18 cellular contexts compared by ENCODE assay signal in the genomic region with DNA sequence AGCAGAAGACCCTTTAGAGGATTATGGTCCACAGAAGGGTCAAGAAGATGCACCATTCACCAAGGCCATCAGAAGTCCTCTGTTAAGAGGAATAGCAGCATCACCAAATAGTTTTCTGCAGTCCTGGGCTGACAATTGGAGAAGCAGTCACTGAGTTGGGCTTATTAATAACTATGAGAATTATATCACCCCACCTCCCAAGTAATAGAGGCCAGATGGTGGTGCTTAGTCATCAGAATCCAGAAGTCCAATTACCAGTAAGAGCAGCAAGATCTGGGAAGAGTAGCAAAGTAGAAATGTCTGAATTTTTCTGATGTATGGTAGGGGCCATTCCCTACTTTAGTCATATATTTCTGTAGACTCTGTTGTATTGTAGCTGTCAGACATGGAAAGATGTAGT. TPM values are rescaled to one million over a fixed set of nuclear protein-coding genes. Genes with fewer than 3 reads are reported as not detected.
DNase-seq lines count a peak whose midpoint lies in the region; ATAC-seq, FAIRE-seq and TF ChIP-seq lines count a peak whose summit lies in the region.
"Had no signal": no experiment of that assay in that cellular context is flagged by ENCODE, and none has a peak within 500 bp of the region (broad histone marks: within the 10 kb centered on the region; RNA-seq: fewer than 3 reads in every experiment).

No MANE protein-coding gene starts in this region.

- H2BK15ac ChIP-seq in mesenchymal stem cell (ENCODE audit: low read depth, poor library complexity, severe bottlenecking): no peak overlapping the region

- no peak for FAIRE-seq in K562 (lab: Jason Lieb, UNC)
- FAIRE-seq: G401.6 had no signal

- H3K9me3 ChIP-seq in K562 (replicated peaks; ENCODE audit: control insufficient read depth, insufficient read depth, low read depth, low read length): peaks cover 2% of the 10 kb centered on the region; the same call in 1 of the 2 replicates
- H3K9me3 ChIP-seq in mesenchymal stem cell (ENCODE audit: control insufficient read depth, low read length): no peaks in the 10 kb centered on the region
- H3K9me3 ChIP-seq: SJCRH30 had no signal

- POLR2A ChIA-PET in K562 (lab: Yijun Ruan, JAX): interaction anchor here (1.0 kb wide), 1 partner anchor 332 kb away, joined by 4 read pairs; no protein-coding TSS in a partner anchor

- intact Hi-C loops in K562 (cut with micrococcal nuclease): no loop called here

- no TSS peak for BruUV-seq in K562 (replicated peaks; lab: Mats Ljungman, UMichigan)

- no peak overlapping the region for H2BK5ac ChIP-seq in mesenchymal stem cell (ENCODE audit: low read depth, low read length, poor library complexity, severe bottlenecking)

- CTCF ChIA-PET in K562 (lab: Yijun Ruan, JAX; ENCODE audit: low intra/inter-chr PET ratio): no interaction called here

- peaks cover 0 to 8% of the 10 kb centered on the region in 2 experiments; a peak in 3 of 5 replicates for H3K4me1 ChIP-seq in K562 (replicated peaks in 1 of 2; ENCODE audit: control insufficient read depth in 2 of 2, insufficient read depth in 2 of 2, low read length in 2 of 2)
- no peaks in the 10 kb centered on the region for H3K4me1 ChIP-seq in mesenchymal stem cell (ENCODE audit: control insufficient read depth, insufficient read depth, low read depth, low read length)

- no peak overlapping the region for H3K4me3 ChIP-seq in AG10803 (ENCODE audit: low read length)
- H3K4me3 ChIP-seq in K562: no peak overlapping the region
- no peak overlapping the region for H3K4me3 ChIP-seq in mesenchymal stem cell (ENCODE audit: insufficient read depth in 1 of 2, low read depth in 1 of 2, low read length in 2 of 2)
- H3K4me3 ChIP-seq: SJCRH30 had no signal

- no peaks in the 10 kb centered on the region for H4K20me1 ChIP-seq in K562 (replicated peaks; ENCODE audit: control insufficient read depth, insufficient read depth, low read length)

- H3K27me3 ChIP-seq in K562 (ENCODE audit: control insufficient read depth in 2 of 2, insufficient read depth in 2 of 2, low read length in 2 of 2) (no peaks in the 10 kb centered on the region), mesenchymal stem cell (ENCODE audit: control insufficient read depth in 1 of 2, insufficient read depth in 1 of 2, low read length in 2 of 2) (peaks cover 0 to 4% of the 10 kb centered on the region in 2 experiments)
- H3K27me3 ChIP-seq: SJCRH30 had no signal

- H3K4me2 ChIP-seq in K562 (ENCODE audit: insufficient read depth, low read length) (no peak overlapping the region), mesenchymal stem cell (ENCODE audit: low read length, poor library complexity, severe bottlenecking) (no peak overlapping the region)

- TF ChIP-seq CTCF in AG10803 (conservative IDR thresholded peaks at IDR 0.05; ENCODE audit: low read length) (no peak), K562 (IDR thresholded peaks at IDR 0.05 in 2 of 3, conservative IDR thresholded peaks at IDR 0.05 in 1 of 3; ENCODE audit: insufficient read depth in 2 of 3, low read depth in 1 of 3, low read length in 3 of 3) (no peak)

- no peak overlapping the region for H2BK12ac ChIP-seq in mesenchymal stem cell (ENCODE audit: low read length in 2 of 2)

- H2BK120ac ChIP-seq in mesenchymal stem cell (ENCODE audit: low read depth, low read length): no peak overlapping the region

- no peak overlapping the region for H3K4ac ChIP-seq in mesenchymal stem cell (ENCODE audit: low read depth in 1 of 2, low read length in 2 of 2)

- H3K36me3 ChIP-seq in K562 (ENCODE audit: control insufficient read depth, insufficient read depth, low read length): no peaks in the 10 kb centered on the region
- H3K36me3 ChIP-seq in mesenchymal stem cell (ENCODE audit: control insufficient read depth in 1 of 2, insufficient read depth in 2 of 2, low read depth in 1 of 2, low read length in 2 of 2): no peaks in the 10 kb centered on the region
- H3K36me3 ChIP-seq: SJCRH30 had no signal

- H3K79me2 ChIP-seq in K562 (ENCODE audit: control insufficient read depth, insufficient read depth, low read length): peaks cover 5% of the 10 kb centered on the region; the same call in 1 of the 3 replicates

- H4K91ac ChIP-seq in mesenchymal stem cell (ENCODE audit: low read length): no peak overlapping the region

- TF ChIP-seq POLR2A in K562 (conservative IDR thresholded peaks at IDR 0.05): no peak

- no peaks in the 10 kb centered on the region for H3K9me1 ChIP-seq in K562 (ENCODE audit: control insufficient read depth, insufficient read depth, low read length)

- H3K27ac ChIP-seq in K562 (ENCODE audit: extremely low read depth, low read depth, low read length) (no peak overlapping the region), mesenchymal stem cell (ENCODE audit: low read length, poor library complexity, severe bottlenecking) (no peak overlapping the region)
- H3K27ac ChIP-seq: C4-2B, SJCRH30 had no signal

- H3K9ac ChIP-seq in K562 (ENCODE audit: insufficient read depth in 1 of 2, low read depth in 2 of 2, low read length in 2 of 2): no peak overlapping the region
- H3K9ac ChIP-seq in mesenchymal stem cell (ENCODE audit: low read length): peak overlapping the region; percentile 65

- no peak overlapping the region for H4K8ac ChIP-seq in mesenchymal stem cell (ENCODE audit: low read length)

- H2AFZ ChIP-seq in K562 (ENCODE audit: low read depth, low read length) (no peak overlapping the region), mesenchymal stem cell (ENCODE audit: low read depth, low read length) (no peak overlapping the region)

- H3K18ac ChIP-seq in mesenchymal stem cell (ENCODE audit: low read depth in 1 of 2, low read length in 2 of 2): no peak overlapping the region

- no peak overlapping the region for H2AK5ac ChIP-seq in mesenchymal stem cell (ENCODE audit: low read length, severe bottlenecking)

- H3K79me1 ChIP-seq in mesenchymal stem cell (replicated peaks; ENCODE audit: low read length, poor library complexity, severe bottlenecking): no peaks in the 10 kb centered on the region

- no peak for TF ChIP-seq EP300 in K562 (IDR thresholded peaks at IDR 0.05; ENCODE audit: low read length)

- no peak for ATAC-seq in K562
- no peak for ATAC-seq in GM21786 (IDR thresholded peaks at IDR 0.05; ENCODE audit: unreplicated experiment)

- in situ Hi-C loops in K562 (cut with MboI): no loop called here

- TF ChIP-seq RAD21 in K562 (CRISPR knock-in tag; conservative IDR thresholded peaks at IDR 0.05 in 1 of 2, IDR thresholded peaks at IDR 0.05 in 1 of 2): no peak

- no peak overlapping the region for H3K14ac ChIP-seq in mesenchymal stem cell (ENCODE audit: low read length in 2 of 2)

- no peak overlapping the region for H3K23ac ChIP-seq in mesenchymal stem cell (ENCODE audit: low read length in 2 of 2)

- peak; percentile 84 for DNase-seq in AG10803 (ENCODE audit: low read depth)
- DNase-seq in GM03348 (ENCODE audit: low spot score): peak; percentile 67
- no peak for DNase-seq in K562 (ENCODE audit: extremely low read depth in 1 of 4, low spot score in 3 of 4)
- DNase-seq in mesenchymal stem cell: no peak
- no peak for DNase-seq in NCI-H82 (lab: John Stamatoyannopoulos, UW)
- DNase-seq in NCI-H1048 (lab: John Stamatoyannopoulos, UW): no peak
- DNase-seq: GOT3; MM.1S; NCI-H1417; NCI-H2029 treated with DMSO at 0.1 percent for 48 hours; NCI-H524 treated with DMSO at 0.1 percent for 48 hours; NK-92 treated with Interleukin-12 subunit alpha and Interleukin-12 subunit beta, amount 100 ng/mL, for 24 hours; OCI-M1; RPMI8226; SJCRH30 had no signal

RNA-seq across cellular contexts. Expression of a gene that starts 6.1 kb away (rescaled TPM):
- 131 and 146 TPM in 2 replicates for total RNA-seq in K562 (2011; cell fraction: chromatin; rRNA removed; ENCODE audit: low replicate concordance)
- total RNA-seq in K562 (2011; cell fraction: nucleolus; rRNA removed): 74.6 and 80.0 TPM in 2 replicates
- 126 and 145 TPM in 2 replicates for total RNA-seq in K562 (2011; cell fraction: nucleoplasm; rRNA removed)
- 77.1 and 82.6 TPM in 2 replicates for total RNA-seq in K562 (2014; rRNA removed)
- total RNA-seq in K562 (2014; rRNA removed; fragmentation: Illumina TruSeq; extraction: Trizol): 309 and 348 TPM in 2 replicates
- 155 and 190 TPM in 2 replicates for total RNA-seq in K562 (2015; rRNA removed; fragmentation: Illumina TruSeq; extraction: Trizol)
- total RNA-seq in K562 (2021): 287 and 302 TPM in 2 replicates
- polyA plus RNA-seq in K562 (2011; rRNA removed): 299 and 397 TPM in 2 replicates
- 168 and 244 TPM in 2 replicates for polyA plus RNA-seq in K562 (2011; cell fraction: cytosol; rRNA removed)
- polyA plus RNA-seq in K562 (2011; cell fraction: nucleus; rRNA removed): 74.2 and 128 TPM in 2 replicates
- 169 and 249 TPM in 2 replicates for polyA plus RNA-seq in K562 (2012)
- polyA plus RNA-seq in K562 (2014; fragmentation: Illumina TruSeq; extraction: Trizol): 246 and 256 TPM in 2 replicates
- polyA plus RNA-seq in K562 (2014; fragmentation: Nextera tagmentation; extraction: Ambion mirVana): 100 to 1,000 TPM; 451 to 542 TPM
- 225 and 273 TPM in 2 replicates for polyA plus RNA-seq in K562 (2014; rRNA removed)
- 238 and 288 TPM in 2 replicates for polyA minus RNA-seq in K562 (2011; rRNA and poly(A)+ RNA removed)
- polyA minus RNA-seq in K562 (2011; cell fraction: cytosol; rRNA and poly(A)+ RNA removed): 104 and 136 TPM in 2 replicates
- polyA minus RNA-seq in K562 (2011; cell fraction: nucleus; rRNA and poly(A)+ RNA removed): 40.0 and 62.9 TPM in 2 replicates
- polyA plus RNA-seq in mesenchymal stem cell (2013, experiment 1 of 2): 80.5 TPM
- 87.1 TPM for polyA plus RNA-seq in mesenchymal stem cell (2013, experiment 2 of 2)

RNA-seq across cellular contexts. Expression of a gene that starts 34.0 kb away (rescaled TPM):
- total RNA-seq in K562 (2011; cell fraction: chromatin; rRNA removed; ENCODE audit: low replicate concordance): 0.19 and 0.21 TPM in 2 replicates
- total RNA-seq in K562 (2011; cell fraction: nucleolus; rRNA removed): 0.17 TPM in 1 of 2 replicates, not detected in the other
- 0.15 and 0.46 TPM in 2 replicates for total RNA-seq in K562 (2011; cell fraction: nucleoplasm; rRNA removed)
- 0.04 and 0.05 TPM in 2 replicates for total RNA-seq in K562 (2014; rRNA removed)
- total RNA-seq in K562 (2014; rRNA removed; fragmentation: Illumina TruSeq; extraction: Trizol): 0.03 TPM in 1 of 2 replicates, not detected in the other
- total RNA-seq in K562 (2015; rRNA removed; fragmentation: Illumina TruSeq; extraction: Trizol): 0.07 and 0.08 TPM in 2 replicates
- 0.20 and 0.22 TPM in 2 replicates for total RNA-seq in K562 (2021)
- polyA plus RNA-seq in K562 (2011; rRNA removed): 0.03 TPM in 2 replicates
- polyA plus RNA-seq in K562 (2011; cell fraction: cytosol; rRNA removed): 0.06 and 0.07 TPM in 2 replicates
- polyA plus RNA-seq in K562 (2011; cell fraction: nucleus; rRNA removed): 0.08 and 0.24 TPM in 2 replicates
- 0.04 and 0.13 TPM in 2 replicates for polyA plus RNA-seq in K562 (2012)
- polyA plus RNA-seq in K562 (2014; fragmentation: Illumina TruSeq; extraction: Trizol): 0.12 and 0.35 TPM in 2 replicates
- polyA plus RNA-seq in K562 (2014; fragmentation: Nextera tagmentation; extraction: Ambion mirVana): under 1 TPM in 1 of 2 experiments, not detected in 1; 0.03 TPM
- polyA plus RNA-seq in K562 (2014; rRNA removed): 0.20 and 0.31 TPM in 2 replicates
- polyA minus RNA-seq in K562 (2011; rRNA and poly(A)+ RNA removed): 0.03 and 0.11 TPM in 2 replicates
- not detected in 2 replicates for polyA minus RNA-seq in K562 (2011; cell fraction: cytosol; rRNA and poly(A)+ RNA removed)
- not detected in 2 replicates for polyA minus RNA-seq in K562 (2011; cell fraction: nucleus; rRNA and poly(A)+ RNA removed)
- polyA plus RNA-seq in mesenchymal stem cell (2013, experiment 1 of 2): 0.47 TPM
- 0.52 TPM for polyA plus RNA-seq in mesenchymal stem cell (2013, experiment 2 of 2)

RNA-seq across cellular contexts. Expression of a gene that starts 34.6 kb away (rescaled TPM):
- 326 and 417 TPM in 2 replicates for total RNA-seq in K562 (2011; cell fraction: chromatin; rRNA removed; ENCODE audit: low replicate concordance)
- total RNA-seq in K562 (2011; cell fraction: nucleolus; rRNA removed): 241 and 283 TPM in 2 replicates
- total RNA-seq in K562 (2011; cell fraction: nucleoplasm; rRNA removed): 391 and 568 TPM in 2 replicates
- total RNA-seq in K562 (2014; rRNA removed) (35.5 and 41.4 TPM in 2 replicates), K562 (2014; rRNA removed; fragmentation: Illumina TruSeq; extraction: Trizol) (91.0 and 110 TPM in 2 replicates), K562 (2015; rRNA removed; fragmentation: Illumina TruSeq; extraction: Trizol) (88.2 and 96.9 TPM in 2 replicates), K562 (2021) (110 and 112 TPM in 2 replicates)
- polyA plus RNA-seq in K562 (2011; rRNA removed) (78.2 and 92.1 TPM in 2 replicates), K562 (2014; fragmentation: Illumina TruSeq; extraction: Trizol) (65.0 and 68.2 TPM in 2 replicates), K562 (2014; fragmentation: Nextera tagmentation; extraction: Ambion mirVana) (10 to 100 TPM; 27.4 to 33.3 TPM), K562 (2014; rRNA removed) (41.4 and 43.4 TPM in 2 replicates)
- 40.5 and 54.0 TPM in 2 replicates for polyA plus RNA-seq in K562 (2011; cell fraction: cytosol; rRNA removed)
- 57.9 and 62.0 TPM in 2 replicates for polyA plus RNA-seq in K562 (2011; cell fraction: nucleus; rRNA removed)
- 50.8 and 57.3 TPM in 2 replicates for polyA plus RNA-seq in K562 (2012)
- polyA minus RNA-seq in K562 (2011; rRNA and poly(A)+ RNA removed): 227 and 260 TPM in 2 replicates
- polyA minus RNA-seq in K562 (2011; cell fraction: cytosol; rRNA and poly(A)+ RNA removed): 87.5 and 90.6 TPM in 2 replicates
- polyA minus RNA-seq in K562 (2011; cell fraction: nucleus; rRNA and poly(A)+ RNA removed): 98.4 and 138 TPM in 2 replicates
- 42.3 TPM for polyA plus RNA-seq in mesenchymal stem cell (2013, experiment 1 of 2)
- 43.1 TPM for polyA plus RNA-seq in mesenchymal stem cell (2013, experiment 2 of 2)

RNA-seq across cellular contexts. Expression of a gene that starts 51.4 kb away (rescaled TPM):
- total RNA-seq in K562 (2011; cell fraction: chromatin; rRNA removed; ENCODE audit: low replicate concordance): 13.4 and 39.5 TPM in 2 replicates
- 28.8 and 32.7 TPM in 2 replicates for total RNA-seq in K562 (2011; cell fraction: nucleolus; rRNA removed)
- total RNA-seq in K562 (2011; cell fraction: nucleoplasm; rRNA removed): 14.5 and 23.4 TPM in 2 replicates
- total RNA-seq in K562 (2014; rRNA removed): 6.3 and 10.4 TPM in 2 replicates
- 1.9 and 2.3 TPM in 2 replicates for total RNA-seq in K562 (2014; rRNA removed; fragmentation: Illumina TruSeq; extraction: Trizol)
- 4.4 and 5.8 TPM in 2 replicates for total RNA-seq in K562 (2015; rRNA removed; fragmentation: Illumina TruSeq; extraction: Trizol)
- total RNA-seq in K562 (2021): 9.4 and 10.0 TPM in 2 replicates
- polyA plus RNA-seq in K562 (2011; rRNA removed): 3.1 and 5.9 TPM in 2 replicates
- 4.0 and 11.5 TPM in 2 replicates for polyA plus RNA-seq in K562 (2011; cell fraction: cytosol; rRNA removed)
- polyA plus RNA-seq in K562 (2011; cell fraction: nucleus; rRNA removed): 23.4 and 48.0 TPM in 2 replicates
- polyA plus RNA-seq in K562 (2012): 5.9 and 6.8 TPM in 2 replicates
- 7.1 and 8.5 TPM in 2 replicates for polyA plus RNA-seq in K562 (2014; fragmentation: Illumina TruSeq; extraction: Trizol)
- under 1 TPM; 0.21 to 0.56 TPM for polyA plus RNA-seq in K562 (2014; fragmentation: Nextera tagmentation; extraction: Ambion mirVana)
- polyA plus RNA-seq in K562 (2014; rRNA removed): 10.4 and 11.1 TPM in 2 replicates
- polyA minus RNA-seq in K562 (2011; rRNA and poly(A)+ RNA removed): 2.4 and 3.5 TPM in 2 replicates
- 2.6 and 4.1 TPM in 2 replicates for polyA minus RNA-seq in K562 (2011; cell fraction: cytosol; rRNA and poly(A)+ RNA removed)
- 13.1 and 13.6 TPM in 2 replicates for polyA minus RNA-seq in K562 (2011; cell fraction: nucleus; rRNA and poly(A)+ RNA removed)
- 2.0 TPM for polyA plus RNA-seq in mesenchymal stem cell (2013, experiment 1 of 2)
- polyA plus RNA-seq in mesenchymal stem cell (2013, experiment 2 of 2): 2.0 TPM

Comparison
In these comparisons a context has a peak if more than half of its experiments do, and no peak if none do; other contexts are left out.
1. DNase-seq: peak in AG10803 (single experiment) and GM03348 (single experiment); none in K562 (0 of 4), mesenchymal stem cell (single experiment), NCI-H82 (single experiment) and NCI-H1048 (single experiment).